8 cellular contexts compared by ENCODE assay signal in genomic region chr15:80151576-80151975, GRCh38. TPM values are rescaled to one million over a fixed set of nuclear protein-coding genes. Genes with fewer than 3 reads are reported as not detected.
DNase-seq lines count a peak whose midpoint lies in the region; ATAC-seq and TF ChIP-seq lines count a peak whose summit lies in the region.

No MANE protein-coding gene starts in this region.

- no peaks in the 10 kb centered on the region for H3K9me3 Mint-ChIP-seq in activated CD4-positive, alpha-beta T cell treated with anti-CD3 and anti-CD28 coated beads, Interleukin-2, amount 10 ng/mL, durations not matched to agents 7 days and 5 days
- 0 out of 2 replicates have a peak, but pooled peaks cover 3% of the 10 kb centered on the region for H3K9me3 Mint-ChIP-seq in WTC11
- no peaks in the 10 kb centered on the region for H3K9me3 Mint-ChIP-seq in stimulated activated naive B cell treated with anti-CD40 and anti-IgM and Interleukin-4, amounts not matched to agents 10 μg/mL and 1 μg/mL and 100 μg/mL, for 72 hours

- H3K4me3 ChIP-seq in iPS-11a (ENCODE audit: low read depth, low read length) = peak overlapping the region; percentile 65

- no peak for TF ChIP-seq CTCF in WTC11 (IDR thresholded peaks at IDR 0.05)
- no peak for TF ChIP-seq CTCF in omental fat pad (IDR thresholded peaks at IDR 0.05)

- intact Hi-C loops in sciatic nerve (cut with DNase I) = loop anchor here (10.0 kb wide), 1 partner anchor 87 kb away; no protein-coding TSS in a partner anchor

- peak overlapping the region; percentile 47 for H3K27ac Mint-ChIP-seq in activated CD4-positive, alpha-beta T cell treated with anti-CD3 and anti-CD28 coated beads, Interleukin-2, amount 10 ng/mL, durations not matched to agents 7 days and 5 days
- no peak overlapping the region for H3K27ac Mint-ChIP-seq in WTC11
- peak overlapping the region; percentile 7 for H3K27ac Mint-ChIP-seq in stimulated activated naive B cell treated with anti-CD40 and anti-IgM and Interleukin-4, amounts not matched to agents 10 μg/mL and 1 μg/mL and 100 μg/mL, for 72 hours

- CTCF ChIA-PET in activated CD4-positive, alpha-beta T cell treated with anti-CD3 and anti-CD28 coated beads, Interleukin-2, amount 10 ng/mL, durations not matched to agents 7 days and 5 days (lab: Charles Lee) = interaction anchor here (1.1 kb wide), 1 partner anchor 9 kb away, joined by 3 read pairs; no protein-coding TSS in a partner anchor
- CTCF ChIA-PET in WTC11 (lab: Charles Lee) = no interaction called here

- DNase-seq in activated CD4-positive, alpha-beta T cell treated with anti-CD3 and anti-CD28 coated beads, Interleukin-2, amount 10 ng/mL, durations not matched to agents 7 days and 5 days = no peak
- DNase-seq in activated CD4-positive, alpha-beta T cell treated with anti-CD3 and anti-CD28 coated beads, Interleukin-2, amount 50 U/mL, for 4 hours = no peak
- DNase-seq in WTC11 (ENCODE audit: low spot score) (no peak), hippocampal formation (lab: John Stamatoyannopoulos, UW) (no peak), sciatic nerve (ENCODE audit: low spot score) (no peak), omental fat pad (ENCODE audit: low spot score) (no peak)
- no peak for DNase-seq in stimulated activated naive B cell treated with anti-CD40 and anti-IgM and Interleukin-4, amounts not matched to agents 10 μg/mL and 1 μg/mL and 100 μg/mL, for 72 hours

- H3K27me3 Mint-ChIP-seq in activated CD4-positive, alpha-beta T cell treated with anti-CD3 and anti-CD28 coated beads, Interleukin-2, amount 10 ng/mL, durations not matched to agents 7 days and 5 days = peaks cover 9% of the 10 kb centered on the region
- H3K27me3 Mint-ChIP-seq in WTC11 (ENCODE audit: low read depth) = peaks cover 10% of the 10 kb centered on the region
- H3K27me3 Mint-ChIP-seq in stimulated activated naive B cell treated with anti-CD40 and anti-IgM and Interleukin-4, amounts not matched to agents 10 μg/mL and 1 μg/mL and 100 μg/mL, for 72 hours = no peaks in the 10 kb centered on the region

- H3K4me1 Mint-ChIP-seq in activated CD4-positive, alpha-beta T cell treated with anti-CD3 and anti-CD28 coated beads, Interleukin-2, amount 10 ng/mL, durations not matched to agents 7 days and 5 days = peaks cover 37% of the 10 kb centered on the region
- peaks cover 30% of the 10 kb centered on the region for H3K4me1 Mint-ChIP-seq in WTC11
- H3K4me1 Mint-ChIP-seq in stimulated activated naive B cell treated with anti-CD40 and anti-IgM and Interleukin-4, amounts not matched to agents 10 μg/mL and 1 μg/mL and 100 μg/mL, for 72 hours = peaks cover 14 to 36% of the 10 kb centered on the region in 2 donors

- POLR2A ChIA-PET in activated CD4-positive, alpha-beta T cell treated with anti-CD3 and anti-CD28 coated beads, Interleukin-2, amount 10 ng/mL, durations not matched to agents 7 days and 5 days (lab: Charles Lee) = interaction anchor here (1.1 kb wide), 1 partner anchor 9 kb away, joined by 9 read pairs; no protein-coding TSS in a partner anchor
- POLR2A ChIA-PET in WTC11 (lab: Charles Lee) = interaction anchor here (1.4 to 3.0 kb wide), 2 partner anchors 38 to 92 kb away, joined by 3 to 17 read pairs; partner anchors contain the start of gene ZFAND6

- H3K36me3 Mint-ChIP-seq in activated CD4-positive, alpha-beta T cell treated with anti-CD3 and anti-CD28 coated beads, Interleukin-2, amount 10 ng/mL, durations not matched to agents 7 days and 5 days (ENCODE audit: low read depth) = peaks cover 5% of the 10 kb centered on the region
- H3K36me3 Mint-ChIP-seq in WTC11 = no peaks in the 10 kb centered on the region
- H3K36me3 Mint-ChIP-seq in stimulated activated naive B cell treated with anti-CD40 and anti-IgM and Interleukin-4, amounts not matched to agents 10 μg/mL and 1 μg/mL and 100 μg/mL, for 72 hours = peaks cover 3 to 6% of the 10 kb centered on the region in 2 donors

- ATAC-seq in WTC11 = no peak
- ATAC-seq in stimulated activated naive B cell treated with anti-CD40 and anti-IgM and Interleukin-4, amounts not matched to agents 10 μg/mL and 1 μg/mL and 100 μg/mL, for 72 hours (replicated peaks) = no peak
- no peak for ATAC-seq in sciatic nerve
- ATAC-seq in omental fat pad (ENCODE audit: low FRiP score) = no peak

- peak overlapping the region; percentile 74 for H3K4me3 Mint-ChIP-seq in activated CD4-positive, alpha-beta T cell treated with anti-CD3 and anti-CD28 coated beads, Interleukin-2, amount 10 ng/mL, durations not matched to agents 7 days and 5 days
- peak overlapping the region; percentile 78 for H3K4me3 Mint-ChIP-seq in WTC11
- peak overlapping the region; percentile 88 to 91 for H3K4me3 Mint-ChIP-seq in stimulated activated naive B cell treated with anti-CD40 and anti-IgM and Interleukin-4, amounts not matched to agents 10 μg/mL and 1 μg/mL and 100 μg/mL, for 72 hours

TF ChIP-seq in WTC11, 78 proteins besides CTCF, POLR2A, EP300 and RAD21:
- TF ChIP-seq, protein P1, sequence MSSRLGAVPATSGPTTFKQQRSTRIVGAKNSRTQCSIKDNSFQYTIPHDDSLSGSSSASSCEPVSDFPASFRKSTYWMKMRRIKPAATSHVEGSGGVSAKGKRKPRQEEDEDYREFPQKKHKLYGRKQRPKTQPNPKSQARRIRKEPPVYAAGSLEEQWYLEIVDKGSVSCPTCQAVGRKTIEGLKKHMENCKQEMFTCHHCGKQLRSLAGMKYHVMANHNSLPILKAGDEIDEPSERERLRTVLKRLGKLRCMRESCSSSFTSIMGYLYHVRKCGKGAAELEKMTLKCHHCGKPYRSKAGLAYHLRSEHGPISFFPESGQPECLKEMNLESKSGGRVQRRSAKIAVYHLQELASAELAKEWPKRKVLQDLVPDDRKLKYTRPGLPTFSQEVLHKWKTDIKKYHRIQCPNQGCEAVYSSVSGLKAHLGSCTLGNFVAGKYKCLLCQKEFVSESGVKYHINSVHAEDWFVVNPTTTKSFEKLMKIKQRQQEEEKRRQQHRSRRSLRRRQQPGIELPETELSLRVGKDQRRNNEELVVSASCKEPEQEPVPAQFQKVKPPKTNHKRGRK (CRISPR knock-in tag; IDR thresholded peaks at IDR 0.05; ENCODE audit: borderline replicate concordance) = 0 out of 2 replicates have a peak, but pooled peaks have one; percentile 57
- TF ChIP-seq GABPB1 (CRISPR knock-in tag; IDR thresholded peaks at IDR 0.05) = no peak
TF ChIP-seq in WTC11: peak in this region for 1.

RNA-seq across cellular contexts. Expression of gene FAH, which starts 1.2 kb away (rescaled TPM):
- total RNA-seq in activated CD4-positive, alpha-beta T cell treated with anti-CD3 and anti-CD28 coated beads, Interleukin-2, amount 10 ng/mL, durations not matched to agents 7 days and 5 days = 10 to 100 TPM; 19.7 to 23.3 TPM
- total RNA-seq in WTC11 (2021) = 21.7 to 23.7 TPM (median 22.8 TPM) in 3 replicates
- 21.0 TPM for total RNA-seq in sciatic nerve
- total RNA-seq in omental fat pad = 100 to 1,000 TPM in 1 of 4 donors, 10 to 100 TPM in 3; 52.7 to 109 (median 83.0) TPM
